1 cellular context compared by ENCODE assay signal in the genomic region with DNA sequence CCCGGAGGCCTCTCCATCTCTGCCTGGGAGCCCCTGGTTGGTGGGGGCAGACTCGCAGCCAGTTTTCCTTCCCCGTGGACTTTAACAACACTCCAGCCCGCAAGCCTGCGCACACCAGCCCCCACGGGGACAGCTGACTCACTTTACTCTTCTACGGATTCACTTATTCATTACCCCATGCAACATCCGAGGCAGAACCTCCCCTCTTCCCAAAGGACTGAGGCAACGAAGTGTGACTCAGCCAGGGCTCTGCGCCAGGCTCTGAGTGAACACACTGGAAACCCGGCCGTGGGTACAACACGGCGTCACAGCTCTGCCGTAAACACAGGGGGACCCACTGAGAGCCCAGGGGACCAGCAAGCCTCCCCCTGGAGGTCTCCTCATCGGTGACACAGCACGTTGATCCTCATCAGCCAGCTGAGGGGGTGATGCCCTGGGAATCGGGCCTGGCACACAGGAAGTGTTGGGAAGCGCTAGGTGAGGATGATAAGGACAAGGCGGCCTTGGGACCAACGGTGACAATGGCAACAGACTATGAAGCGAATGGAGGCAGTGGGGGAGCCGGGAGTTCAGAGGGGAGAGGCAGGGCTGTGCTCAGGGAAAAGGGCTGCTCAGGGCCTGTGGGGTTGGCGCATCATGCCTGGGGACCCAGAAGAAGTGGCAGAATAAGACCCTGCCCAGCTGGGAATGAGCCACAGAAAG.
TF ChIP-seq lines count a peak whose summit lies in the region.

No MANE protein-coding gene starts in this region.

TF ChIP-seq in A549, 52 proteins besides CTCF, POLR2A, EP300 and RAD21 (continued from another document):
- TF ChIP-seq, protein P1, sequence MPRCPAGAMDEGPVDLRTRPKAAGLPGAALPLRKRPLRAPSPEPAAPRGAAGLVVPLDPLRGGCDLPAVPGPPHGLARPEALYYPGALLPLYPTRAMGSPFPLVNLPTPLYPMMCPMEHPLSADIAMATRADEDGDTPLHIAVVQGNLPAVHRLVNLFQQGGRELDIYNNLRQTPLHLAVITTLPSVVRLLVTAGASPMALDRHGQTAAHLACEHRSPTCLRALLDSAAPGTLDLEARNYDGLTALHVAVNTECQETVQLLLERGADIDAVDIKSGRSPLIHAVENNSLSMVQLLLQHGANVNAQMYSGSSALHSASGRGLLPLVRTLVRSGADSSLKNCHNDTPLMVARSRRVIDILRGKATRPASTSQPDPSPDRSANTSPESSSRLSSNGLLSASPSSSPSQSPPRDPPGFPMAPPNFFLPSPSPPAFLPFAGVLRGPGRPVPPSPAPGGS (IDR thresholded peaks at IDR 0.05) = peak; percentile 48; the same call in 1 of the 3 replicates
- TF ChIP-seq RNF2 (IDR thresholded peaks at IDR 0.05; ENCODE audit: borderline replicate concordance, low read depth) (no peak), CBX8 (IDR thresholded peaks at IDR 0.05) (no peak), RFX5 (IDR thresholded peaks at IDR 0.05) (0 out of 2 replicates have a peak, but pooled peaks have one; percentile 21), JUNB (IDR thresholded peaks at IDR 0.05) (peak; percentile 60), FOSL2 (IDR thresholded peaks at IDR 0.05) (peak; percentile 85), FOSL2 (CRISPR knock-in tag; IDR thresholded peaks at IDR 0.05) (peak; percentile 92), MAFK (IDR thresholded peaks at IDR 0.05; ENCODE audit: partially characterized antibody) (peak; percentile 24), NFE2L2 (conservative IDR thresholded peaks at IDR 0.05; ENCODE audit: low read length) (no peak), HOXA7 (CRISPR knock-in tag; IDR thresholded peaks at IDR 0.05) (no peak), ZC3H11A (IDR thresholded peaks at IDR 0.05) (no peak), MYC (IDR thresholded peaks at IDR 0.05; ENCODE audit: borderline replicate concordance, low read length) (no peak), CEBPB (IDR thresholded peaks at IDR 0.05) (peak in 1 of 2 experiments; percentile 83; a peak in 2 of 4 replicates)
- TF ChIP-seq, protein P2, sequence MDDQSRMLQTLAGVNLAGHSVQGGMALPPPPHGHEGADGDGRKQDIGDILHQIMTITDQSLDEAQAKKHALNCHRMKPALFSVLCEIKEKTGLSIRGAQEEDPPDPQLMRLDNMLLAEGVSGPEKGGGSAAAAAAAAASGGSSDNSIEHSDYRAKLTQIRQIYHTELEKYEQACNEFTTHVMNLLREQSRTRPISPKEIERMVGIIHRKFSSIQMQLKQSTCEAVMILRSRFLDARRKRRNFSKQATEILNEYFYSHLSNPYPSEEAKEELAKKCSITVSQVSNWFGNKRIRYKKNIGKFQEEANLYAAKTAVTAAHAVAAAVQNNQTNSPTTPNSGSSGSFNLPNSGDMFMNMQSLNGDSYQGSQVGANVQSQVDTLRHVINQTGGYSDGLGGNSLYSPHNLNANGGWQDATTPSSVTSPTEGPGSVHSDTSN (IDR thresholded peaks at IDR 0.05) = peak; percentile 55
- TF ChIP-seq, protein P3, sequence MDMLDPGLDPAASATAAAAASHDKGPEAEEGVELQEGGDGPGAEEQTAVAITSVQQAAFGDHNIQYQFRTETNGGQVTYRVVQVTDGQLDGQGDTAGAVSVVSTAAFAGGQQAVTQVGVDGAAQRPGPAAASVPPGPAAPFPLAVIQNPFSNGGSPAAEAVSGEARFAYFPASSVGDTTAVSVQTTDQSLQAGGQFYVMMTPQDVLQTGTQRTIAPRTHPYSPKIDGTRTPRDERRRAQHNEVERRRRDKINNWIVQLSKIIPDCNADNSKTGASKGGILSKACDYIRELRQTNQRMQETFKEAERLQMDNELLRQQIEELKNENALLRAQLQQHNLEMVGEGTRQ (IDR thresholded peaks at IDR 0.05) = 0 out of 2 replicates have a peak, but pooled peaks have one; percentile 11
- TF ChIP-seq, protein P4, sequence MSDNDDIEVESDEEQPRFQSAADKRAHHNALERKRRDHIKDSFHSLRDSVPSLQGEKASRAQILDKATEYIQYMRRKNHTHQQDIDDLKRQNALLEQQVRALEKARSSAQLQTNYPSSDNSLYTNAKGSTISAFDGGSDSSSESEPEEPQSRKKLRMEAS (IDR thresholded peaks at IDR 0.05) = peak; percentile 74
